Comparison of ENCODE assay signal across 8 cellular contexts in the genomic region with DNA sequence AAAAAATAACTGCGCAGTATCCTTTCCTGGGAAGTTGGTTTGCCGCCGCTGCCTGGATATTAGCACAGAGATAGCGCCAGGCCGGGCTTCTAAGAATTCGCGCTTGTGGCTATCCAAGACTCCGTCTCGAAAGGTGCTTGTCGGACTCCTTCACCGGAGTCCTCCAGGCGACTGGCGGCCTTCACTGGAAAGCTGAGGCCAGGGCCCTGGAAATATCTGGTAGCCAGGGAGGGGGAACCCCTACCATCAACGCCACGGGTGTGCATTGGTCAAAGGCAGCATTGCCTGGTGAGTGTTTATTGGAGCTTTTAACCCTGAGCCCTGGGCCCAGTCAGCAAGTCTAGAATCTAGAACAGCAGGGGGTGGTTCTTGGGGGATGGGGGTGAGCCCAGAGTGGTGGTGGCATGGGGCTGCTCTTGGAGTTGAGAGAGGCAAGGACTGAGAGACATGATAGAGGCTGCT. TPM values are rescaled to one million over a fixed set of nuclear protein-coding genes. Genes with fewer than 3 reads are reported as not detected.
A peak's percentile ranks its signal among the peaks of the same experiment; 100 is the strongest.
DNase-seq lines count a peak whose midpoint lies in the region; ATAC-seq, FAIRE-seq and TF ChIP-seq lines count a peak whose summit lies in the region.

No MANE protein-coding gene starts in this region.

- peak; percentile 8 for ATAC-seq in CD4-positive, alpha-beta T cell (ENCODE audit: poor library complexity)
- ATAC-seq in HG03097 (IDR thresholded peaks at IDR 0.05; ENCODE audit: low FRiP score, unreplicated experiment): peak; percentile 6
- ATAC-seq in activated T-cell treated with anti-CD3 and anti-CD28 coated beads, Interleukin-2, amount 50 U/mL, for 72 hours (replicated peaks in 1 of 2): peak; percentile 25 to 39
- ATAC-seq in heart right ventricle: peak in 6 of 8 donors; percentile 1 to 26 (median 14)
- peak; percentile 19 for ATAC-seq in sciatic nerve

- no peaks in the 10 kb centered on the region for H3K27me3 ChIP-seq in CD4-positive, alpha-beta T cell (ENCODE audit: control insufficient read depth, insufficient read depth, low read length)
- H3K27me3 ChIP-seq in heart right ventricle: no peaks in the 10 kb centered on the region

- no peaks in the 10 kb centered on the region for H3K27me3 Mint-ChIP-seq in CD4-positive, alpha-beta T cell
- no peaks in the 10 kb centered on the region for H3K27me3 Mint-ChIP-seq in activated T-cell treated with anti-CD3 and anti-CD28 coated beads, Interleukin-2, amount 50 U/mL, for 72 hours (ENCODE audit: low read depth)

- peaks cover 0 to 38% (median 0%) of the 10 kb centered on the region in 9 donors for H3K36me3 ChIP-seq in heart right ventricle

- WGBS in heart right ventricle, 2 donors: 2% methylated on average over 13 to 15 of the region's 15 CpGs

- H3K36me3 Mint-ChIP-seq in CD4-positive, alpha-beta T cell (ENCODE audit: low read depth): peaks cover 78% of the 10 kb centered on the region
- peaks cover 46 to 51% of the 10 kb centered on the region in 2 donors for H3K36me3 Mint-ChIP-seq in activated T-cell treated with anti-CD3 and anti-CD28 coated beads, Interleukin-2, amount 50 U/mL, for 72 hours (ENCODE audit: insufficient read depth in 2 of 2)

- intact Hi-C loops in CD4-positive, alpha-beta T cell (cut with DNase I, micrococcal nuclease): loop anchor here (5.0 to 10.0 kb wide), 4 partner anchors 38 to 1265 kb away; partner anchors contain the start of genes ELK1 (in 1 of the 2), OTUD5 (in 1 of the 2) and UXT (in 1 of the 2)
- intact Hi-C loops in heart right ventricle (cut with DNase I) (loop anchor here in 3 of 10 donors (10.0 kb wide), 2 partner anchors 275 to 1265 kb away; partner anchors contain the start of genes ELK1 (in 1 of the 3) and UXT (in 1 of the 3)), sciatic nerve (cut with DNase I) (no loop called here)

- FAIRE-seq in frontal cortex (lab: Jason Lieb, UNC): no peak

- no peaks in the 10 kb centered on the region for H3K9me3 Mint-ChIP-seq in CD4-positive, alpha-beta T cell
- no peaks in the 10 kb centered on the region for H3K9me3 Mint-ChIP-seq in activated T-cell treated with anti-CD3 and anti-CD28 coated beads, Interleukin-2, amount 50 U/mL, for 72 hours

- peak overlapping the region; percentile 98 for H3K4me3 Mint-ChIP-seq in CD4-positive, alpha-beta T cell
- H3K4me3 Mint-ChIP-seq in activated T-cell treated with anti-CD3 and anti-CD28 coated beads, Interleukin-2, amount 50 U/mL, for 72 hours: peak overlapping the region; percentile 93

- H3K4me1 ChIP-seq in heart right ventricle: peaks cover 0 to 31% (median 4%) of the 10 kb centered on the region in 9 donors

- CTCF ChIA-PET in CD4-positive, alpha-beta T cell (lab: Charles Lee): interaction anchor here (0.8 to 2.6 kb wide), 2 partner anchors 18 to 19 kb away, joined by 3 to 10 read pairs; no protein-coding TSS in a partner anchor

- peak overlapping the region; percentile 95 for H3K27ac Mint-ChIP-seq in CD4-positive, alpha-beta T cell
- peak overlapping the region; percentile 88 for H3K27ac Mint-ChIP-seq in activated T-cell treated with anti-CD3 and anti-CD28 coated beads, Interleukin-2, amount 50 U/mL, for 72 hours

- H3K4me3 ChIP-seq in heart right ventricle: peak overlapping the region; percentile 38 to 68 (median 60)

- H3K9me3 ChIP-seq in CD4-positive, alpha-beta T cell (ENCODE audit: control insufficient read depth, low read length): no peaks in the 10 kb centered on the region
- no peaks in the 10 kb centered on the region for H3K9me3 ChIP-seq in heart right ventricle

- no peak for TF ChIP-seq CTCF in CD4-positive, alpha-beta T cell (IDR thresholded peaks at IDR 0.05)
- TF ChIP-seq CTCF in heart right ventricle (IDR thresholded peaks at IDR 0.05): no peak

- H3K4me1 Mint-ChIP-seq in CD4-positive, alpha-beta T cell (ENCODE audit: low read depth): peaks cover 48% of the 10 kb centered on the region
- H3K4me1 Mint-ChIP-seq in activated T-cell treated with anti-CD3 and anti-CD28 coated beads, Interleukin-2, amount 50 U/mL, for 72 hours (ENCODE audit: low read depth): peaks cover 72% of the 10 kb centered on the region

- peak in 8 of 10 experiments; percentile 26 to 58 (median 43) for DNase-seq in CD4-positive, alpha-beta T cell
- DNase-seq in activated T-cell treated with anti-CD3 and anti-CD28 coated beads, Interleukin-2, amount 50 U/mL, for 72 hours: peak; percentile 56 to 67
- DNase-seq in heart right ventricle (no peak), sciatic nerve (ENCODE audit: low spot score) (no peak), frontal cortex (ENCODE audit: low spot score in 2 of 2) (no peak), DMS 273 (lab: John Stamatoyannopoulos, UW; ENCODE audit: unreplicated experiment) (no peak), ecto neural progenitor cell (ENCODE audit: low spot score) (no peak)

- POLR2A ChIA-PET in CD4-positive, alpha-beta T cell (lab: Charles Lee): interaction anchor here (1.0 to 11.7 kb wide), 12 partner anchors 8 to 345 kb away, joined by 3 to 335 read pairs (median 7); partner anchors contain the start of genes HDAC6, OTUD5, PQBP1 and RBM3

- H3K27ac ChIP-seq in CD4-positive, alpha-beta T cell (ENCODE audit: low read depth, low read length): peak overlapping the region; percentile 94
- peak overlapping the region in 9 of 10 donors; percentile 22 to 91 (median 73) for H3K27ac ChIP-seq in heart right ventricle

RNA-seq across cellular contexts. Expression of gene PIM2, which starts 0.6 kb away (rescaled TPM):
- total RNA-seq in CD4-positive, alpha-beta T cell: 100 to 1,000 TPM; 212 to 225 TPM
- 100 to 1,000 TPM; 550 to 563 TPM for total RNA-seq in activated T-cell treated with anti-CD3 and anti-CD28 coated beads, Interleukin-2, amount 50 U/mL, for 72 hours
- total RNA-seq in heart right ventricle (10 to 100 TPM in 1 of 10 donors, 1 to 10 TPM in 9; 2.0 to 14.0 (median 3.3) TPM), sciatic nerve (10.8 TPM), frontal cortex (14.3 TPM)
- polyA plus RNA-seq in heart right ventricle: 1 to 10 TPM; 1.8 to 3.9 TPM

RNA-seq across cellular contexts. Expression of gene SLC35A2, which starts 7.9 kb away (rescaled TPM):
- total RNA-seq in CD4-positive, alpha-beta T cell: 10 to 100 TPM; 19.1 to 21.8 TPM
- total RNA-seq in activated T-cell treated with anti-CD3 and anti-CD28 coated beads, Interleukin-2, amount 50 U/mL, for 72 hours: 10 to 100 TPM; 30.8 to 32.7 TPM
- total RNA-seq in heart right ventricle: 10 to 100 TPM in 8 of 10 donors, 1 to 10 TPM in 2; 9.0 to 18.2 (median 12.4) TPM
- polyA plus RNA-seq in heart right ventricle: 10 to 100 TPM in 1 of 2 donors, 1 to 10 TPM in 1; 6.4 to 27.7 TPM
- 19.2 TPM for total RNA-seq in sciatic nerve
- 9.8 TPM for total RNA-seq in frontal cortex

RNA-seq across cellular contexts. Expression of gene PQBP1, which starts 21.7 kb away (rescaled TPM):
- 10 to 100 TPM; 73.0 to 76.6 TPM for total RNA-seq in CD4-positive, alpha-beta T cell
- 100 to 1,000 TPM; 114 to 125 TPM for total RNA-seq in activated T-cell treated with anti-CD3 and anti-CD28 coated beads, Interleukin-2, amount 50 U/mL, for 72 hours
- total RNA-seq in heart right ventricle: 10 to 100 TPM; 41.2 to 75.5 (median 52.8) TPM
- 100 to 1,000 TPM in 1 of 2 donors, 10 to 100 TPM in 1; 99.8 to 127 TPM for polyA plus RNA-seq in heart right ventricle
- total RNA-seq in sciatic nerve: 51.2 TPM
- 39.5 TPM for total RNA-seq in frontal cortex

RNA-seq across cellular contexts. Expression of gene TIMM17B, which starts 21.8 kb away (rescaled TPM):
- total RNA-seq in CD4-positive, alpha-beta T cell: 10 to 100 TPM; 40.0 to 40.3 TPM
- total RNA-seq in activated T-cell treated with anti-CD3 and anti-CD28 coated beads, Interleukin-2, amount 50 U/mL, for 72 hours: 10 to 100 TPM; 73.6 to 90.1 TPM
- 10 to 100 TPM; 58.3 to 73.4 (median 64.7) TPM for total RNA-seq in heart right ventricle
- 100 to 1,000 TPM in 1 of 2 donors, 10 to 100 TPM in 1; 75.1 to 100 TPM for polyA plus RNA-seq in heart right ventricle
- 28.0 TPM for total RNA-seq in sciatic nerve
- total RNA-seq in frontal cortex: 33.8 TPM

RNA-seq across cellular contexts. Expression of gene OTUD5, which starts 38.0 kb away (rescaled TPM):
- total RNA-seq in CD4-positive, alpha-beta T cell: 10 to 100 TPM; 81.3 to 92.1 TPM
- total RNA-seq in activated T-cell treated with anti-CD3 and anti-CD28 coated beads, Interleukin-2, amount 50 U/mL, for 72 hours: 100 to 1,000 TPM; 123 to 137 TPM
- total RNA-seq in heart right ventricle (10 to 100 TPM; 17.9 to 27.3 (median 24.7) TPM), sciatic nerve (50.5 TPM), frontal cortex (17.1 TPM)
- polyA plus RNA-seq in heart right ventricle: 10 to 100 TPM; 25.4 to 26.6 TPM

Comparison
In these comparisons a context has a peak if more than half of its experiments do, and no peak if none do; other contexts are left out.
1. DNase-seq: peak in CD4-positive, alpha-beta T cell (8 of 10) and activated T-cell treated with anti-CD3 and anti-CD28 coated beads, Interleukin-2, amount 50 U/mL, for 72 hours (2 of 2); none in heart right ventricle (0 of 2), sciatic nerve (single experiment), frontal cortex (0 of 2), DMS 273 (single experiment) and ecto neural progenitor cell (single experiment).
2. RNA of gene PIM2, which starts 0.6 kb away (total RNA-seq): 550 to 563 TPM in activated T-cell treated with anti-CD3 and anti-CD28 coated beads, Interleukin-2, amount 50 U/mL, for 72 hours and 212 to 225 TPM in CD4-positive, alpha-beta T cell; 14.3 TPM in frontal cortex (single experiment), 10.8 TPM in sciatic nerve (single experiment) and 2.0 to 14.0 TPM in heart right ventricle; every median in the first group is over 10 times any median in the second.
3. Peak in every context shown above with its lines, with median percentiles within 50 percentile points of each other: ATAC-seq.